Comparison of ENCODE assay signal across 8 cellular contexts in the genomic region with DNA sequence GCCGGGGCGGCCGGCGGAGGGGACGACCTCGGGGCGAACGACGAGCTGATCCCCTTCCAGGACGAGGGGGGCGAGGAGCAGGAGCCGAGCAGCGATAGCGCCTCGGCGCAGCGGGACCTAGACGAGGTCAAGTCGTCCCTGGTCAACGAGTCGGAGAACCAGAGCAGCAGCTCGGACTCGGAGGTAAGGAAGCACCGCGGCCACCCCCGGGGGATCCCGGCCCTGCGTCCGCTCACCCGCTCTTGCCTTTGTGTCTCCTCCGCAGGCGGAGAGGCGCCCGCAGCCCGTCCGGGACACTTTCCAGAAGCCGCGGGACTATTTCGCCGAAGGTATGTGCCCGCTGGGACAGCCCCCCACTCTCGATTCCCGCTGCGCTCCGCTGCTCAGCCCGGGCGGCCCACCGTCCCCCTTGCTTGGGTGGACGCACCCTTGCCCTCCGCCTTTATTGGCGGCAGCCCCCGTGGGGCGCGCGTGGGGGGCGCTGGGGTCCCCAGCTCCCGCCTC. TPM values are rescaled to one million over a fixed set of nuclear protein-coding genes. Genes with fewer than 3 reads are reported as not detected.
DNase-seq lines count a peak whose midpoint lies in the region; ATAC-seq and TF ChIP-seq lines count a peak whose summit lies in the region.

No MANE protein-coding gene starts in this region.

- H3K27ac ChIP-seq in AG04450 (ENCODE audit: low read depth, low read length) = peak overlapping the region; percentile 39
- H3K27ac ChIP-seq in esophagus squamous epithelium = peak overlapping the region; percentile 71 to 91 (median 85)

- H3K36me3 ChIP-seq in esophagus squamous epithelium = no peaks in the 10 kb centered on the region

- no peak for TF ChIP-seq POLR2A in esophagus squamous epithelium (IDR thresholded peaks at IDR 0.05)

- POLR2A ChIA-PET in AG04450 (lab: Yijun Ruan, JAX) = interaction anchor here (0.6 to 2.0 kb wide), 5 partner anchors 66 to 149 kb away, joined by 3 to 7 read pairs (median 4); no protein-coding TSS in a partner anchor
- POLR2A ChIA-PET in activated CD4-positive, alpha-beta memory T cell treated with anti-CD3 and anti-CD28 coated beads, Interleukin-2, amount 10 ng/mL, durations not matched to agents 7 days and 5 days (lab: Charles Lee) = no interaction called here

- peak overlapping the region; percentile 30 for H3K4me3 Mint-ChIP-seq in activated CD4-positive, alpha-beta memory T cell treated with anti-CD3 and anti-CD28 coated beads, Interleukin-2, amount 10 ng/mL, durations not matched to agents 7 days and 5 days
- H3K4me3 Mint-ChIP-seq in natural killer cell treated with Interleukin-12 subunit alpha and Interleukin-12 subunit beta and Interleukin-15 and Interleukin-18, amount 100 ng/mL, for 72 hours = no peak overlapping the region

- CTCF ChIA-PET in AG04450 (lab: Charles Lee) = interaction anchor here (1.1 to 5.0 kb wide), 7 partner anchors 10 to 165 kb away, joined by 3 to 71 read pairs (median 5); no protein-coding TSS in a partner anchor
- CTCF ChIA-PET in activated CD4-positive, alpha-beta memory T cell treated with anti-CD3 and anti-CD28 coated beads, Interleukin-2, amount 10 ng/mL, durations not matched to agents 7 days and 5 days (lab: Charles Lee) = no interaction called here

- H3K4me3 ChIP-seq in AG04450 (ENCODE audit: low read depth, low read length) = peak overlapping the region; percentile 93
- H3K4me3 ChIP-seq in esophagus squamous epithelium = peak overlapping the region; percentile 43 to 88 (median 70)

- H3K9me3 ChIP-seq in AG04450 (ENCODE audit: control insufficient read depth, insufficient read depth, low read length) (no peaks in the 10 kb centered on the region; the same call in 1 of the 2 replicates), esophagus squamous epithelium (no peaks in the 10 kb centered on the region)

- no peak for TF ChIP-seq CTCF in AG04450 (IDR thresholded peaks at IDR 0.05; ENCODE audit: low read depth, low read length)
- no peak for TF ChIP-seq CTCF in GM20000 (IDR thresholded peaks at IDR 0.05; ENCODE audit: extremely low read depth, missing control alignments)
- TF ChIP-seq CTCF in esophagus squamous epithelium (IDR thresholded peaks at IDR 0.05) = no peak
- no peak for TF ChIP-seq CTCF in omental fat pad (IDR thresholded peaks at IDR 0.05)

- no peaks in the 10 kb centered on the region for H3K36me3 Mint-ChIP-seq in activated CD4-positive, alpha-beta memory T cell treated with anti-CD3 and anti-CD28 coated beads, Interleukin-2, amount 10 ng/mL, durations not matched to agents 7 days and 5 days (ENCODE audit: low read depth)
- no peaks in the 10 kb centered on the region for H3K36me3 Mint-ChIP-seq in natural killer cell treated with Interleukin-12 subunit alpha and Interleukin-12 subunit beta and Interleukin-15 and Interleukin-18, amount 100 ng/mL, for 72 hours

- peaks cover 67% of the 10 kb centered on the region for H3K27me3 Mint-ChIP-seq in activated CD4-positive, alpha-beta memory T cell treated with anti-CD3 and anti-CD28 coated beads, Interleukin-2, amount 10 ng/mL, durations not matched to agents 7 days and 5 days
- peaks cover 34 to 38% of the 10 kb centered on the region in 2 donors for H3K27me3 Mint-ChIP-seq in natural killer cell treated with Interleukin-12 subunit alpha and Interleukin-12 subunit beta and Interleukin-15 and Interleukin-18, amount 100 ng/mL, for 72 hours

- no peak overlapping the region for H3K27ac Mint-ChIP-seq in activated CD4-positive, alpha-beta memory T cell treated with anti-CD3 and anti-CD28 coated beads, Interleukin-2, amount 10 ng/mL, durations not matched to agents 7 days and 5 days
- H3K27ac Mint-ChIP-seq in natural killer cell treated with Interleukin-12 subunit alpha and Interleukin-12 subunit beta and Interleukin-15 and Interleukin-18, amount 100 ng/mL, for 72 hours = no peak overlapping the region

- H3K4me1 Mint-ChIP-seq in activated CD4-positive, alpha-beta memory T cell treated with anti-CD3 and anti-CD28 coated beads, Interleukin-2, amount 10 ng/mL, durations not matched to agents 7 days and 5 days = peaks cover 10% of the 10 kb centered on the region
- no peaks in the 10 kb centered on the region for H3K4me1 Mint-ChIP-seq in natural killer cell treated with Interleukin-12 subunit alpha and Interleukin-12 subunit beta and Interleukin-15 and Interleukin-18, amount 100 ng/mL, for 72 hours (ENCODE audit: low read depth in 2 of 2)

- ATAC-seq in natural killer cell treated with Interleukin-12 subunit alpha and Interleukin-12 subunit beta and Interleukin-15 and Interleukin-18, amount 100 ng/mL, for 72 hours = peak; percentile 24 to 70
- ATAC-seq in omental fat pad (ENCODE audit: low FRiP score) = no peak
- no peak for ATAC-seq in HG02571 (IDR thresholded peaks at IDR 0.05; ENCODE audit: unreplicated experiment)

- no CpG with 5 or more reads among the region's 57 CpGs for WGBS in esophagus squamous epithelium, 2 donors

- peaks cover 12 to 57% (median 32%) of the 10 kb centered on the region in 3 donors for H3K4me1 ChIP-seq in esophagus squamous epithelium

- intact Hi-C loops in esophagus squamous epithelium (cut with DNase I) = loop anchor here (5.0 kb wide), 1 partner anchor 153 kb away; no protein-coding TSS in a partner anchor

- H3K27me3 ChIP-seq in AG04450 (ENCODE audit: control insufficient read depth, insufficient read depth, low read length) (no peaks in the 10 kb centered on the region), esophagus squamous epithelium (peaks cover 0 to 26% (median 0%) of the 10 kb centered on the region in 4 donors)

- DNase-seq in AG04450 (ENCODE audit: low read depth, low spot score) = no peak
- peak; percentile 78 for DNase-seq in GM20000 (ENCODE audit: low spot score)
- no peak for DNase-seq in activated CD4-positive, alpha-beta memory T cell treated with anti-CD3 and anti-CD28 coated beads, Interleukin-2, amount 10 ng/mL, durations not matched to agents 7 days and 5 days
- no peak for DNase-seq in esophagus squamous epithelium (lab: John Stamatoyannopoulos, UW)
- no peak for DNase-seq in natural killer cell treated with Interleukin-12 subunit alpha and Interleukin-12 subunit beta and Interleukin-15 and Interleukin-18, amount 100 ng/mL, for 72 hours (ENCODE audit: low spot score)
- no peak for DNase-seq in omental fat pad (ENCODE audit: low spot score)
- DNase-seq in stimulated activated naive CD4-positive, alpha-beta T cell treated with Interleukin-2 at 50 U/mL for 16 hours (lab: John Stamatoyannopoulos, UW) = no peak

- H3K9me3 Mint-ChIP-seq in activated CD4-positive, alpha-beta memory T cell treated with anti-CD3 and anti-CD28 coated beads, Interleukin-2, amount 10 ng/mL, durations not matched to agents 7 days and 5 days = no peaks in the 10 kb centered on the region
- H3K9me3 Mint-ChIP-seq in natural killer cell treated with Interleukin-12 subunit alpha and Interleukin-12 subunit beta and Interleukin-15 and Interleukin-18, amount 100 ng/mL, for 72 hours = no peaks in the 10 kb centered on the region

RNA-seq across cellular contexts. Expression of a gene that starts 0.6 kb away (rescaled TPM):
- polyA plus RNA-seq in AG04450 (2011; rRNA removed) = 2.7 and 3.5 TPM in 2 replicates
- 5.6 and 6.8 TPM in 2 replicates for polyA minus RNA-seq in AG04450 (2011; rRNA and poly(A)+ RNA removed)
- total RNA-seq in activated CD4-positive, alpha-beta memory T cell treated with anti-CD3 and anti-CD28 coated beads, Interleukin-2, amount 10 ng/mL, durations not matched to agents 7 days and 5 days = under 1 TPM in 1 of 2 experiments, not detected in 1; 0.08 TPM
- 1 to 10 TPM in 2 of 4 donors, under 1 TPM in 2; 0.29 to 4.0 (median 1.3) TPM for total RNA-seq in esophagus squamous epithelium
- total RNA-seq in natural killer cell treated with Interleukin-12 subunit alpha and Interleukin-12 subunit beta and Interleukin-15 and Interleukin-18, amount 100 ng/mL, for 72 hours = under 1 TPM in 1 of 2 donors, not detected in 1; 0.14 TPM
- 10 to 100 TPM in 1 of 4 donors, 1 to 10 TPM in 3; 2.1 to 14.0 (median 3.9) TPM for total RNA-seq in omental fat pad

Comparison
In these comparisons a context has a peak if more than half of its experiments do, and no peak if none do; other contexts are left out.
1. ATAC-seq: peak in natural killer cell treated with Interleukin-12 subunit alpha and Interleukin-12 subunit beta and Interleukin-15 and Interleukin-18, amount 100 ng/mL, for 72 hours (2 of 2); none in omental fat pad (single experiment) and HG02571 (single experiment).